ENCODE assay signal across 26 cellular contexts in genomic region chr13:37386276-37386675, GRCh38.
DNase-seq lines count a peak whose midpoint lies in the region; FAIRE-seq and TF ChIP-seq lines count a peak whose summit lies in the region.
"Had no signal": no experiment of that assay in that cellular context is flagged by ENCODE, and none has a peak within 500 bp of the region (broad histone marks: within the 10 kb centered on the region; RNA-seq: fewer than 3 reads in every experiment).

No MANE protein-coding gene starts in this region.

- TF ChIP-seq CTCF in osteoblast (IDR thresholded peaks at IDR 0.05; ENCODE audit: extremely low read depth, low read depth, low read length) = no peak

- no peak overlapping the region for H3K4me3 ChIP-seq in osteoblast (ENCODE audit: insufficient read depth, low read length)
- H3K4me3 ChIP-seq: BLaER1 treated with 17β-estradiol and CSF1 and Interleukin-3, amounts not matched to agents 10 nM and 100 nM; GM23338; SJSA1 had no signal

- peak overlapping the region; percentile 4 for H2AFZ ChIP-seq in osteoblast (ENCODE audit: low read length)
- H2AFZ ChIP-seq: GM23338 had no signal

- H3K27ac ChIP-seq in osteoblast (ENCODE audit: low read depth, low read length) = peak overlapping the region; percentile 82
- H3K27ac ChIP-seq: BLaER1 treated with 17β-estradiol and CSF1 and Interleukin-3, amounts not matched to agents 10 nM and 100 nM; SJSA1 had no signal

- DNase-seq in AG20443 (ENCODE audit: low spot score) (peak; percentile 71), HT1080 (ENCODE audit: low read depth) (peak; percentile 52), dermis blood vessel endothelial cell (peak; percentile 19), osteoblast (ENCODE audit: insufficient read length, low spot score, missing footprints) (no peak), HPDE6-E6E7 (ENCODE audit: extremely low spot score) (no peak), GM19239 (ENCODE audit: insufficient read length, low spot score) (no peak), RKO (ENCODE audit: low spot score) (no peak), NCI-H345 treated with DMSO at 0.1 percent for 48 hours (lab: John Stamatoyannopoulos, UW; ENCODE audit: unreplicated experiment) (no peak)
- DNase-seq: activated CD4-positive, alpha-beta T cell treated with anti-CD3 and anti-CD28 coated beads for 1 hour; activated CD8-positive, alpha-beta T cell treated with anti-CD3 and anti-CD28 coated beads, Interleukin-2, amount 10 ng/mL, durations not matched to agents 7 days and 5 days; activated effector memory CD4-positive, alpha-beta T cell treated with anti-CD3 and anti-CD28 coated beads, Interleukin-2, amount 50 U/mL, for 16 hours; activated naive CD8-positive, alpha-beta T cell treated with anti-CD3 and anti-CD28 coated beads for 36 hours; Caco-2; DMS79 treated with DMSO at 0.1 percent for 48 hours; kidney; midbrain; NCI-H1092 treated with DMSO at 0.1 percent for 48 hours; NCI-H1930; NCI-H526 treated with DMSO at 0.1 percent for 48 hours; stimulated activated naive CD4-positive, alpha-beta T cell treated with Interleukin-2 at 50 U/mL for 16 hours; T-helper 1 cell had no signal

- no peaks in the 10 kb centered on the region for H3K79me2 ChIP-seq in osteoblast (ENCODE audit: insufficient read depth, low read length)

- no peaks in the 10 kb centered on the region for H4K20me1 ChIP-seq in osteoblast (ENCODE audit: insufficient read depth, low read length)
- H4K20me1 ChIP-seq: BLaER1 treated with 17β-estradiol and CSF1 and Interleukin-3, amounts not matched to agents 10 nM and 100 nM had no signal

- H3K27me3 ChIP-seq in osteoblast (ENCODE audit: insufficient read depth, low read length) = no peaks in the 10 kb centered on the region
- H3K27me3 ChIP-seq: BLaER1 treated with 17β-estradiol and CSF1 and Interleukin-3, amounts not matched to agents 10 nM and 100 nM; SJSA1 had no signal

- H3K9me3 ChIP-seq in osteoblast (ENCODE audit: low read depth, low read length) = no peaks in the 10 kb centered on the region
- H3K9me3 ChIP-seq: BLaER1 treated with 17β-estradiol and CSF1 and Interleukin-3, amounts not matched to agents 10 nM and 100 nM; Caco-2; SJSA1 had no signal

- H3K36me3 ChIP-seq in osteoblast (ENCODE audit: insufficient read depth, low read length) = no peaks in the 10 kb centered on the region
- H3K36me3 ChIP-seq: BLaER1 treated with 17β-estradiol and CSF1 and Interleukin-3, amounts not matched to agents 10 nM and 100 nM; SJSA1 had no signal

- H3K4me2 ChIP-seq in osteoblast (ENCODE audit: insufficient read depth, low read length) = no peak overlapping the region
- H3K4me2 ChIP-seq: BLaER1 treated with 17β-estradiol and CSF1 and Interleukin-3, amounts not matched to agents 10 nM and 100 nM had no signal

- peaks cover 37% of the 10 kb centered on the region for H3K4me1 ChIP-seq in osteoblast (ENCODE audit: insufficient read depth, low read length)
- H3K4me1 ChIP-seq: BLaER1 treated with 17β-estradiol and CSF1 and Interleukin-3, amounts not matched to agents 10 nM and 100 nM; Caco-2; SJSA1 had no signal

- FAIRE-seq in GM19239 (lab: Jason Lieb, UNC) = no peak
- FAIRE-seq: GM12891, kidney, RCC 7860 had no signal

Comparison
In these comparisons a context has a peak if more than half of its experiments do, and no peak if none do; other contexts are left out.
1. DNase-seq: peak in AG20443 (single experiment), HT1080 (single experiment) and dermis blood vessel endothelial cell (single experiment); none in osteoblast (single experiment), HPDE6-E6E7 (single experiment), GM19239 (single experiment), RKO (single experiment) and NCI-H345 treated with DMSO at 0.1 percent for 48 hours (single experiment).